In genomic region chr12:53746592-53747491, GRCh38 we compare ENCODE assay signal across 1 cellular context.
A peak's percentile ranks its signal among the peaks of the same experiment; 100 is the strongest.
TF ChIP-seq lines count a peak whose summit lies in the region.

No MANE protein-coding gene starts in this region.

TF ChIP-seq in HepG2, 621 proteins besides CTCF, POLR2A, EP300 and RAD21 (continued from another document and continues in another):
- 0 out of 2 replicates have a peak, but pooled peaks have one; percentile 11 for TF ChIP-seq HOMEZ (CRISPR knock-in tag; IDR thresholded peaks at IDR 0.05; ENCODE audit: low read depth)
- TF ChIP-seq SOX5 (CRISPR knock-in tag; IDR thresholded peaks at IDR 0.05; ENCODE audit: borderline replicate concordance), result peak; percentile 26; the same call in 1 of the 2 replicates
- peak; percentile 59 for TF ChIP-seq ZFX (CRISPR knock-in tag; IDR thresholded peaks at IDR 0.05; ENCODE audit: low read depth)
- no peak for TF ChIP-seq NRL (CRISPR knock-in tag; IDR thresholded peaks at IDR 0.05; ENCODE audit: borderline replicate concordance)
- peak; percentile 67 for TF ChIP-seq YY1 (IDR thresholded peaks at IDR 0.05; ENCODE audit: insufficient read depth, insufficient replicate concordance, low read depth, low read length)
- peak; percentile 64 for TF ChIP-seq ZNF687 (CRISPR knock-in tag; IDR thresholded peaks at IDR 0.05)
- TF ChIP-seq ZKSCAN8 (CRISPR knock-in tag; IDR thresholded peaks at IDR 0.05; ENCODE audit: borderline replicate concordance), result peak; percentile 39; the same call in 1 of the 2 replicates
- peak; percentile 31 for TF ChIP-seq HNRNPLL (IDR thresholded peaks at IDR 0.05; ENCODE audit: low read depth, low read length, poor library complexity, severe bottlenecking)
- TF ChIP-seq RFXAP (CRISPR knock-in tag; IDR thresholded peaks at IDR 0.05; ENCODE audit: borderline replicate concordance), result peak; percentile 33; the same call in 1 of the 2 replicates
- no peak for TF ChIP-seq ZNF550 (CRISPR knock-in tag; IDR thresholded peaks at IDR 0.05; ENCODE audit: borderline replicate concordance)
- TF ChIP-seq ZMYM4 (CRISPR knock-in tag; IDR thresholded peaks at IDR 0.05), result peak; percentile 39; the same call in 1 of the 2 replicates
- TF ChIP-seq HNF1B (CRISPR knock-in tag; IDR thresholded peaks at IDR 0.05), result peak; percentile 42; the same call in 1 of the 2 replicates
- TF ChIP-seq ZBTB1 (CRISPR knock-in tag; IDR thresholded peaks at IDR 0.05; ENCODE audit: borderline replicate concordance), result no peak
- TF ChIP-seq PPARG (CRISPR knock-in tag; conservative IDR thresholded peaks at IDR 0.05), result 0 out of 2 replicates have a peak, but pooled peaks have one; percentile 19
- TF ChIP-seq ZNF432 (CRISPR knock-in tag; IDR thresholded peaks at IDR 0.05; ENCODE audit: borderline replicate concordance), result no peak
- 0 out of 2 replicates have a peak, but pooled peaks have one; percentile 33 for TF ChIP-seq FOXP4 (CRISPR knock-in tag; IDR thresholded peaks at IDR 0.05)
- no peak for TF ChIP-seq ZNF24 (IDR thresholded peaks at IDR 0.05)
- TF ChIP-seq SKI (IDR thresholded peaks at IDR 0.05; ENCODE audit: partially characterized antibody), result peak; percentile 95
- TF ChIP-seq TEAD3 (CRISPR knock-in tag; optimal IDR thresholded peaks at IDR 0.05; ENCODE audit: borderline replicate concordance), result peak; percentile 90
- no peak for TF ChIP-seq AGO1 (IDR thresholded peaks at IDR 0.05; ENCODE audit: low read depth, low read length, poor library complexity, severe bottlenecking)
- 0 out of 2 replicates have a peak, but pooled peaks have one; percentile 63 for TF ChIP-seq ZNF761 (CRISPR knock-in tag; conservative IDR thresholded peaks at IDR 0.05)
- no peak for TF ChIP-seq FOXP1 (IDR thresholded peaks at IDR 0.05)
- no peak for TF ChIP-seq FOXP1 (CRISPR knock-in tag; IDR thresholded peaks at IDR 0.05)
- peak; percentile 55; the same call in 1 of the 2 replicates for TF ChIP-seq RNF2 (conservative IDR thresholded peaks at IDR 0.05; ENCODE audit: low read depth)
- peak; percentile 44; the same call in 1 of the 2 replicates for TF ChIP-seq GABPB1 (CRISPR knock-in tag; IDR thresholded peaks at IDR 0.05)
- TF ChIP-seq ZFP91 (CRISPR knock-in tag; IDR thresholded peaks at IDR 0.05; ENCODE audit: borderline replicate concordance), result peak; percentile 30; the same call in 1 of the 2 replicates
- TF ChIP-seq ZFP36 (IDR thresholded peaks at IDR 0.05; ENCODE audit: borderline replicate concordance, low read depth, low read length, partially characterized antibody), result peak; percentile 10
- peak; percentile 74; the same call in 1 of the 2 replicates for TF ChIP-seq EZH2 (conservative IDR thresholded peaks at IDR 0.05; ENCODE audit: low read depth, low read length)
- TF ChIP-seq CBX5 (CRISPR knock-in tag; IDR thresholded peaks at IDR 0.05; ENCODE audit: borderline replicate concordance), result peak; percentile 39; the same call in 1 of the 2 replicates
- TF ChIP-seq ZNF160 (CRISPR knock-in tag; IDR thresholded peaks at IDR 0.05), result no peak
- TF ChIP-seq MTF2 (CRISPR knock-in tag; IDR thresholded peaks at IDR 0.05; ENCODE audit: borderline replicate concordance), result peak; percentile 80; the same call in 1 of the 2 replicates
- no peak for TF ChIP-seq HMGXB3 (CRISPR knock-in tag; IDR thresholded peaks at IDR 0.05; ENCODE audit: borderline replicate concordance)
- TF ChIP-seq PHF8 (CRISPR knock-in tag; IDR thresholded peaks at IDR 0.05), result 0 out of 2 replicates have a peak, but pooled peaks have one; percentile 32
- 0 out of 2 replicates have a peak, but pooled peaks have one; percentile 63 for TF ChIP-seq ZNF580 (CRISPR knock-in tag; IDR thresholded peaks at IDR 0.05; ENCODE audit: borderline replicate concordance, low read depth)
- peak; percentile 40; the same call in 1 of the 2 replicates for TF ChIP-seq GATAD1 (CRISPR knock-in tag; IDR thresholded peaks at IDR 0.05)
- TF ChIP-seq ZBTB33 (CRISPR knock-in tag; IDR thresholded peaks at IDR 0.05), result peak; percentile 42; the same call in 1 of the 2 replicates
- 0 out of 2 replicates have a peak, but pooled peaks have one; percentile 37 for TF ChIP-seq ZNF362 (CRISPR knock-in tag; IDR thresholded peaks at IDR 0.05; ENCODE audit: borderline replicate concordance)
- 0 out of 2 replicates have a peak, but pooled peaks have one; percentile 22 for TF ChIP-seq SALL2 (CRISPR knock-in tag; IDR thresholded peaks at IDR 0.05)
- TF ChIP-seq ZNF788 (CRISPR knock-in tag; IDR thresholded peaks at IDR 0.05; ENCODE audit: borderline replicate concordance), result 0 out of 2 replicates have a peak, but pooled peaks have one; percentile 52
- TF ChIP-seq ZNF782 (CRISPR knock-in tag; IDR thresholded peaks at IDR 0.05; ENCODE audit: borderline replicate concordance), result peak; percentile 29; the same call in 1 of the 2 replicates
